Comparison of ENCODE assay signal across 17 cellular contexts in the genomic region with DNA sequence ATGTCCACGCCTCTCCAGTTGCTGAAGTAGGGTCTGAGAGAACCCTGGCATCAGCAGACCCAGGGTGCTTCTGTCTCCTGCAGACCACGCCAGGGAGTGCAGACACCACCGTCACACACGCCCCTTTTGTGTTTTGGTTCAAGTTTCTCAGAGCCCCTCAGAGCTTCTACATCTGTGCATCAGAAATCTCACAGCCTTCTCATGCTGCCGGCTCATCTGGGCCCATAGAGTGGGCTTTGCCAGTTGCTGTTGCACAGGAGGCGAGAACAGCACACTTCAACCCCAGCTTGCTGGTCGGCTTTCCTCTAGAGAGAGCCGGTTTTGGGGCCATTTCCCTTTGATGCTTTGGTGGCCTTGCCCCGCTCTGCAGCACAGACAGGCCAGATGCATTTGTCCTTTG.
DNase-seq lines count a peak whose midpoint lies in the region; FAIRE-seq and TF ChIP-seq lines count a peak whose summit lies in the region.
"Had no signal": no experiment of that assay in that cellular context is flagged by ENCODE, and none has a peak within 500 bp of the region (broad histone marks: within the 10 kb centered on the region; RNA-seq: fewer than 3 reads in every experiment).

No MANE protein-coding gene starts in this region.

- no peak for TF ChIP-seq CTCF in kidney (IDR thresholded peaks at IDR 0.05; ENCODE audit: borderline replicate concordance, extremely low read depth, insufficient read depth)
- TF ChIP-seq CTCF in spleen (IDR thresholded peaks at IDR 0.05 in 8 of 11, conservative IDR thresholded peaks at IDR 0.05 in 3 of 11) = no peak

- peaks cover 0 to under 1% of the 10 kb centered on the region in 2 donors for H3K4me1 ChIP-seq in kidney (ENCODE audit: control insufficient read depth in 1 of 2, insufficient read depth in 1 of 2, low read depth in 1 of 2, low read length in 2 of 2)
- H3K4me1 ChIP-seq in spleen = peaks cover 0 to 23% (median 8%) of the 10 kb centered on the region in 6 donors

- peak; percentile 50 for DNase-seq in activated CD8-positive, alpha-beta memory T cell treated with anti-CD3 and anti-CD28 coated beads, Interleukin-2, amount 50 U/mL, for 48 hours
- no peak for DNase-seq in activated CD8-positive, alpha-beta memory T cell treated with anti-CD3 and anti-CD28 coated beads for 24 hours
- DNase-seq in H7 (peak; percentile 46), kidney (peak; percentile 44), spleen (peak; percentile 34), NCI-H1436 treated with DMSO at 0.1 percent for 48 hours (lab: John Stamatoyannopoulos, UW) (no peak), HT-29 (ENCODE audit: low spot score) (no peak)
- DNase-seq: COR-L47, GF-D8, KBM-7, MV-4-11, NCI-H1417 treated with DMSO at 0.1 percent for 48 hours, NCI-H2029 treated with DMSO at 0.1 percent for 48 hours, NCI-H748 treated with DMSO at 0.1 percent for 48 hours, OCI-M1 had no signal

- no peak overlapping the region for H3K9ac ChIP-seq in kidney (ENCODE audit: low read length in 2 of 2)

- H3K27ac ChIP-seq in kidney (ENCODE audit: low read depth in 2 of 2, low read length in 2 of 2) = no peak overlapping the region
- no peak overlapping the region for H3K27ac ChIP-seq in spleen

- H3K36me3 ChIP-seq in H7 (replicated peaks; ENCODE audit: control insufficient read depth, insufficient read depth, low read length) (no peaks in the 10 kb centered on the region; the same call in 1 of the 2 replicates), kidney (ENCODE audit: control insufficient read depth in 1 of 2, insufficient read depth in 2 of 2, low read length in 2 of 2) (peaks cover 9 to 17% of the 10 kb centered on the region in 2 donors), spleen (peaks cover 2 to 65% (median 42%) of the 10 kb centered on the region in 6 donors)

- FAIRE-seq in kidney (lab: Jason Lieb, UNC) = no peak
- FAIRE-seq: GM12892 had no signal

- no peak overlapping the region for H3K4me3 ChIP-seq in H7 (ENCODE audit: insufficient read depth, low read depth, low read length)
- H3K4me3 ChIP-seq in kidney (ENCODE audit: low read length in 2 of 2) = no peak overlapping the region
- H3K4me3 ChIP-seq in spleen = no peak overlapping the region
- H3K4me3 ChIP-seq: GM23338 had no signal

- TF ChIP-seq POLR2A in spleen (IDR thresholded peaks at IDR 0.05) = no peak

- 94 to 98% (median 95%) methylated on average over 9 of the region's 9 CpGs for WGBS in spleen, 5 donors

- intact Hi-C loops in kidney (cut with DNase I) (no loop called here), spleen (cut with DNase I; ENCODE audit: low total_unique reads) (no loop called here)

- no peaks in the 10 kb centered on the region for H3K9me3 ChIP-seq in kidney (ENCODE audit: control insufficient read depth in 1 of 2, low read length in 2 of 2)
- H3K9me3 ChIP-seq in spleen = no peaks in the 10 kb centered on the region

- H3K27me3 ChIP-seq in H7 (ENCODE audit: control insufficient read depth, insufficient read depth, low read length) (no peaks in the 10 kb centered on the region), spleen (replicated peaks in 1 of 7) (no peaks in the 10 kb centered on the region)

Comparison
In these comparisons a context has a peak if more than half of its experiments do, and no peak if none do; other contexts are left out.
1. DNase-seq: peak in activated CD8-positive, alpha-beta memory T cell treated with anti-CD3 and anti-CD28 coated beads, Interleukin-2, amount 50 U/mL, for 48 hours (single experiment), H7 (single experiment), kidney (single experiment) and spleen (single experiment); none in activated CD8-positive, alpha-beta memory T cell treated with anti-CD3 and anti-CD28 coated beads for 24 hours (single experiment), NCI-H1436 treated with DMSO at 0.1 percent for 48 hours (single experiment) and HT-29 (single experiment).